ENCODE assay signal across 8 cellular contexts in the genomic region with DNA sequence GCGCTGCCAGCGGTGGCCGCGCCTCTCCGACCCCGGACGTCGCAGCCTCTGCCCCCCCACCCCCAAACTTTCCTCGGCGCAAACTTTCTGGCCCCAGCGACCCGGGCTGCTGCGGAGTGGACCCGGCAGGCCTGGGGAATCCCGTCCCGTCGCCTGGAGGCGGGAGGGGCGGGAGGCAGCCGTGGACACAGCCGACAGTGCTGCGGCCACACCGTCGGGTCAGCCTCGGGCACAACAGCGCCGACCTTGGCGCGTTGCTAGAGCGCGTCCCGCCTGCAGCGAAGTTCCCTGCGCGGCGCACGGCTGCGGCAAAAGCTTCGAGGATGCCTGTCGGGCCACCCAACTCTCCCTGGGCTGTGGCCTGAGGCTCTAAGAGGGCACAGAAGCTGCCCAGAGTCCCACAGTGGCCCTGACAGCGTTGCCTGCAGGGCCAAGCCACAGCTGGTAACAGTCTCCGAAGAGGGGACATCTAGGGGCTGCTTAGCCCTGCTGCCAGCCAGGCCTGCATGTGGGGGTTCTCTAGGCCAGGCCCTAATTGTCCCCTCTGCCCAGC. TPM values are rescaled to one million over a fixed set of nuclear protein-coding genes. Genes with fewer than 3 reads are reported as not detected.
DNase-seq lines count a peak whose midpoint lies in the region; ATAC-seq and TF ChIP-seq lines count a peak whose summit lies in the region.

No MANE protein-coding gene starts in this region.

- H3K27me3 Mint-ChIP-seq in immature natural killer cell (ENCODE audit: low read depth in 3 of 3) (peaks cover 27 to 44% (median 36%) of the 10 kb centered on the region in 3 donors), Caco-2 (ENCODE audit: insufficient read depth, unreplicated experiment) (peaks cover 17% of the 10 kb centered on the region)

- H3K4me3 ChIP-seq in astrocyte of the cerebellum (ENCODE audit: low read depth, low read length) = peak overlapping the region; percentile 86
- H3K4me3 ChIP-seq in Caco-2 (ENCODE audit: low read depth, low read length) = no peak overlapping the region

- H3K27ac Mint-ChIP-seq in immature natural killer cell (peak overlapping the region in 2 of 6 donors; percentile 49 to 62), Caco-2 (ENCODE audit: unreplicated experiment) (no peak overlapping the region)

- no peaks in the 10 kb centered on the region for H3K9me3 ChIP-seq in Caco-2

- H3K4me1 ChIP-seq in Caco-2 = no peaks in the 10 kb centered on the region

- no peak for TF ChIP-seq CTCF in astrocyte of the cerebellum (IDR thresholded peaks at IDR 0.05; ENCODE audit: low read depth, low read length, missing control alignments)
- no peak for TF ChIP-seq CTCF in Caco-2 (IDR thresholded peaks at IDR 0.05; ENCODE audit: insufficient read depth in 1 of 2, low read depth in 1 of 2, low read length in 1 of 2, severe bottlenecking in 1 of 2, unreplicated experiment in 1 of 2)

- DNase-seq in HT-29 (ENCODE audit: low spot score) = peak; percentile 33
- DNase-seq in astrocyte of the cerebellum (ENCODE audit: low read depth) = no peak
- no peak for DNase-seq in immature natural killer cell
- peak in 26 of 49 donors; percentile 19 to 76 (median 44) for DNase-seq in substantia nigra (lab: John Stamatoyannopoulos, UW)
- DNase-seq in putamen (ENCODE audit: low spot score) = no peak
- no peak for DNase-seq in NCI-H526 (lab: John Stamatoyannopoulos, UW)
- no peak for DNase-seq in Caco-2

- CTCF ChIA-PET in Caco-2 (lab: Charles Lee) = no interaction called here

- H3K36me3 Mint-ChIP-seq in immature natural killer cell (peaks cover 0 to 4% (median 0%) of the 10 kb centered on the region in 3 donors), Caco-2 (ENCODE audit: insufficient read depth, unreplicated experiment) (peaks cover 6% of the 10 kb centered on the region)

- no peaks in the 10 kb centered on the region for H3K36me3 ChIP-seq in Caco-2 (ENCODE audit: control insufficient read depth, insufficient read depth, low read length)

- BruUV-seq in Caco-2 (replicated peaks; lab: Mats Ljungman, UMichigan) = no TSS peak

- H3K4me1 Mint-ChIP-seq in immature natural killer cell = peaks cover 7 to 12% of the 10 kb centered on the region in 2 donors
- no peaks in the 10 kb centered on the region for H3K4me1 Mint-ChIP-seq in Caco-2 (ENCODE audit: low read depth, unreplicated experiment)

- H3K27ac ChIP-seq in substantia nigra (ENCODE audit: low read depth, low read length, poor library complexity, severe bottlenecking) = peak overlapping the region; percentile 86

- in situ Hi-C loops in astrocyte of the cerebellum (cut with HindIII; ENCODE audit: low sequenced_read_pairs) = no loop called here

- peaks cover 2% of the 10 kb centered on the region; the same call in 1 of the 2 replicates for H3K27me3 ChIP-seq in Caco-2 (replicated peaks; ENCODE audit: control insufficient read depth, insufficient read depth, low read length)

- TF ChIP-seq POLR2A in GM18505 (IDR thresholded peaks at IDR 0.05; ENCODE audit: borderline replicate concordance, extremely low read depth, insufficient read depth, insufficient read length) = no peak

- H3K4me3 Mint-ChIP-seq in immature natural killer cell (peak overlapping the region; percentile 50 to 76 (median 52)), Caco-2 (ENCODE audit: unreplicated experiment) (no peak overlapping the region)

- peaks cover 0 to 2% (median 0%) of the 10 kb centered on the region in 6 donors for H3K9me3 Mint-ChIP-seq in immature natural killer cell
- no peaks in the 10 kb centered on the region for H3K9me3 Mint-ChIP-seq in Caco-2 (ENCODE audit: unreplicated experiment)

- POLR2A ChIA-PET in Caco-2 (lab: Charles Lee) = no interaction called here

- no peak for ATAC-seq in GM18505 (IDR thresholded peaks at IDR 0.05; ENCODE audit: unreplicated experiment)

- intact Hi-C loops in Caco-2 (cut with micrococcal nuclease; ENCODE audit: unreplicated experiment) = no loop called here

RNA-seq across cellular contexts. Expression of gene NFIX, which starts 1.3 kb away (rescaled TPM):
- total RNA-seq in HT-29 (2014; rRNA removed; shearing (Covaris generic)) = 22.4 and 32.3 TPM in 2 replicates
- under 1 TPM in 1 of 3 donors, not detected in 2; 0.49 TPM for polyA plus RNA-seq in immature natural killer cell
- 0.35 and 0.82 TPM in 2 replicates for total RNA-seq in Caco-2 (2022)

RNA-seq across cellular contexts. Expression of gene DAND5, which starts 27.2 kb away (rescaled TPM):
- total RNA-seq in HT-29 (2014; rRNA removed; shearing (Covaris generic)) = 0.31 TPM in 1 of 2 replicates, not detected in the other
- polyA plus RNA-seq in immature natural killer cell = not detected
- total RNA-seq in Caco-2 (2022) = not detected in 2 replicates

RNA-seq across cellular contexts. Expression of gene GADD45GIP1, which starts 39.6 kb away (rescaled TPM):
- 75.2 and 80.9 TPM in 2 replicates for total RNA-seq in HT-29 (2014; rRNA removed; shearing (Covaris generic))
- 10 to 100 TPM; 37.4 to 69.1 (median 56.8) TPM for polyA plus RNA-seq in immature natural killer cell
- total RNA-seq in Caco-2 (2022) = 39.3 and 42.7 TPM in 2 replicates

RNA-seq across cellular contexts. Expression of gene RAD23A, which starts 51.0 kb away (rescaled TPM):
- 217 TPM in 2 replicates for total RNA-seq in HT-29 (2014; rRNA removed; shearing (Covaris generic))
- 100 to 1,000 TPM in 1 of 3 donors, 10 to 100 TPM in 2; 68.9 to 121 (median 69.4) TPM for polyA plus RNA-seq in immature natural killer cell
- total RNA-seq in Caco-2 (2022) = 102 and 112 TPM in 2 replicates

RNA-seq across cellular contexts. Expression of gene CALR, which starts 58.2 kb away (rescaled TPM):
- total RNA-seq in HT-29 (2014; rRNA removed; shearing (Covaris generic)) = 803 and 831 TPM in 2 replicates
- polyA plus RNA-seq in immature natural killer cell = 100 to 1,000 TPM; 125 to 301 (median 238) TPM
- 707 and 767 TPM in 2 replicates for total RNA-seq in Caco-2 (2022)

Comparison
In these comparisons a context has a peak if more than half of its experiments do, and no peak if none do; other contexts are left out.
1. DNase-seq: peak in HT-29 (single experiment) and substantia nigra (26 of 49); none in astrocyte of the cerebellum (single experiment), immature natural killer cell (0 of 3), putamen (single experiment), NCI-H526 (0 of 2) and Caco-2 (0 of 2).
2. RNA of gene NFIX, which starts 1.3 kb away (total RNA-seq): 22.4 to 32.3 TPM in HT-29; 0.35 to 0.82 TPM in Caco-2; every median in the first group is over 10 times any median in the second.